In the genomic region with DNA sequence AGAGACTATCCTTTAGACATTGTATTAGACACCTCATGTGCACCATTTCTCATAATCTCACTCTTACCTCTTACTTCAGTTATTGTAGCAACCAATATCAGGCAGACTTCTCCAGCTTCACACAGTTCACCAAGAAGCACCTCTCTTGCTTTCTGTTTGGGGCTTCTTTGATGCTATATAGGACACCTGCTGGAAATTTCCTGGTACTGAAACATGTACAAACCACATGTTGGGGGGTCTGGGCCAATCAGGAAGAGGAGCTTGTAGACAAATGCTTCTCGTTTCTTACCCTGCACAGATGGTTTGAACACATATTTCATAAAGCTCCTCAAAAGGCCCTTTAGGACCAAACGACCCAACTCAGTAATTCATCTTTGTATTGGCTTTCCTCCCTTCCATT, we compare ENCODE assay signal across 17 cellular contexts.
DNase-seq lines count a peak whose midpoint lies in the region; ATAC-seq and TF ChIP-seq lines count a peak whose summit lies in the region.
"Had no signal": no experiment of that assay in that cellular context is flagged by ENCODE, and none has a peak within 500 bp of the region (broad histone marks: within the 10 kb centered on the region; RNA-seq: fewer than 3 reads in every experiment).

No MANE protein-coding gene starts in this region.

- no peaks in the 10 kb centered on the region for H3K79me1 ChIP-seq in mesendoderm (ENCODE audit: low read length)

- H3K4me1 ChIP-seq in DND-41 (ENCODE audit: insufficient read depth, low read length) (no peaks in the 10 kb centered on the region), mesendoderm (ENCODE audit: control insufficient read depth, low read depth, low read length) (no peaks in the 10 kb centered on the region)
- H3K4me1 ChIP-seq: BLaER1 had no signal

- no peaks in the 10 kb centered on the region for H3K79me2 ChIP-seq in DND-41 (ENCODE audit: insufficient read depth, low read length)
- H3K79me2 ChIP-seq in mesendoderm (ENCODE audit: control insufficient read depth, insufficient read depth, low read length), result no peaks in the 10 kb centered on the region

- TF ChIP-seq CTCF in DND-41 (IDR thresholded peaks at IDR 0.05; ENCODE audit: borderline replicate concordance, extremely low read depth, low read length, poor library complexity, severe bottlenecking) (no peak), CD14-positive monocyte (IDR thresholded peaks at IDR 0.05) (no peak)

- ATAC-seq in DND-41 (ENCODE audit: insufficient read depth, low read depth), result peak; percentile 62
- no peak for ATAC-seq in GM18511 (IDR thresholded peaks at IDR 0.05; ENCODE audit: unreplicated experiment)
- ATAC-seq: Panc1, Right ventricle myocardium inferior, T-helper 17 cell had no signal

- no peak overlapping the region for H4K8ac ChIP-seq in mesendoderm (ENCODE audit: low read depth, low read length)

- no peak overlapping the region for H2BK5ac ChIP-seq in mesendoderm (ENCODE audit: low read length)

- no peak overlapping the region for H3K4me2 ChIP-seq in DND-41 (ENCODE audit: insufficient read depth, low read length)
- no peak overlapping the region for H3K4me2 ChIP-seq in mesendoderm (ENCODE audit: low read length)
- H3K4me2 ChIP-seq: BLaER1 had no signal

- H3K27ac Mint-ChIP-seq in CD14-positive monocyte, result no peak overlapping the region
- H3K27ac Mint-ChIP-seq: CD8-positive, alpha-beta memory T cell; HFFc6; T-helper 17 cell had no signal

- H3K36me3 ChIP-seq in DND-41 (ENCODE audit: insufficient read depth, low read length), result no peaks in the 10 kb centered on the region
- H3K36me3 ChIP-seq in mesendoderm (ENCODE audit: control insufficient read depth, insufficient read depth, low read length), result no peaks in the 10 kb centered on the region
- H3K36me3 ChIP-seq: BLaER1 had no signal

- H3K4ac ChIP-seq in mesendoderm (ENCODE audit: low read depth, low read length), result no peak overlapping the region

- H3K56ac ChIP-seq in mesendoderm (ENCODE audit: low read length), result no peak overlapping the region

- H2AK5ac ChIP-seq in mesendoderm (ENCODE audit: low read length), result no peak overlapping the region

- H3K27ac ChIP-seq in DND-41 (ENCODE audit: low read length), result no peak overlapping the region
- H3K27ac ChIP-seq in mesendoderm (ENCODE audit: low read depth, low read length), result no peak overlapping the region
- H3K27ac ChIP-seq: BLaER1 had no signal

- H3K9ac ChIP-seq in DND-41 (ENCODE audit: low read depth, low read length), result no peak overlapping the region
- no peak overlapping the region for H3K9ac ChIP-seq in mesendoderm (ENCODE audit: low read length)
- H3K9ac ChIP-seq: BLaER1 had no signal

- H3K18ac ChIP-seq in mesendoderm (ENCODE audit: low read length), result no peak overlapping the region

- no CpG with 5 or more reads among the region's 2 CpGs for WGBS in mesendoderm (ENCODE audit: extremely low coverage, insufficient coverage, low lambda C conversion rate)

- intact Hi-C loops in CD14-positive monocyte (cut with micrococcal nuclease), result no loop called here

- H2BK120ac ChIP-seq in mesendoderm (ENCODE audit: low read depth, low read length), result no peak overlapping the region

- no peaks in the 10 kb centered on the region for H3K36me3 Mint-ChIP-seq in CD14-positive monocyte
- H3K36me3 Mint-ChIP-seq: CD8-positive, alpha-beta memory T cell had no signal

- no peak overlapping the region for H4K5ac ChIP-seq in mesendoderm (ENCODE audit: low read length)

- H2BK15ac ChIP-seq in mesendoderm (replicated peaks; ENCODE audit: low read depth), result no peak overlapping the region

- H2AFZ ChIP-seq in DND-41 (ENCODE audit: low read depth, low read length), result no peak overlapping the region

- H3K27me3 ChIP-seq in DND-41 (ENCODE audit: insufficient read depth, low read length, poor library complexity) (no peaks in the 10 kb centered on the region), mesendoderm (ENCODE audit: insufficient read depth, low read length, poor library complexity) (no peaks in the 10 kb centered on the region)
- H3K27me3 ChIP-seq: BLaER1 had no signal

- no peaks in the 10 kb centered on the region for H3K27me3 Mint-ChIP-seq in CD14-positive monocyte (ENCODE audit: low read depth in 3 of 3)
- H3K27me3 Mint-ChIP-seq: CD8-positive, alpha-beta memory T cell; T-helper 17 cell had no signal

- H3K9me3 Mint-ChIP-seq in CD14-positive monocyte, result peaks cover 0 to 7% (median 1%) of the 10 kb centered on the region in 7 donors

- no peak overlapping the region for H3K4me3 ChIP-seq in DND-41 (ENCODE audit: low read depth in 1 of 2, low read length in 2 of 2)
- no peak overlapping the region for H3K4me3 ChIP-seq in mesendoderm (ENCODE audit: low read length)
- H3K4me3 ChIP-seq: BLaER1 had no signal

- no peak overlapping the region for H3K4me3 Mint-ChIP-seq in CD14-positive monocyte
- H3K4me3 Mint-ChIP-seq: CD8-positive, alpha-beta memory T cell; HFFc6; T-helper 17 cell had no signal

- DNase-seq in DND-41 (peak; percentile 5), HT1080 (ENCODE audit: low read depth) (peak; percentile 11), OCI-M1 (lab: John Stamatoyannopoulos, UW) (peak; percentile 76), mesendoderm (peak; percentile 26), GOT3 (lab: John Stamatoyannopoulos, UW) (no peak), CD14-positive monocyte (ENCODE audit: low spot score) (no peak)
- DNase-seq: CD8-positive, alpha-beta memory T cell; HFFc6; NCI-H1105 treated with DMSO at 0.1 percent for 48 hours; NCI-H1694; NCI-H2081 treated with DMSO at 0.1 percent for 48 hours; NCI-H226; T-helper 17 cell had no signal

- H3K4me1 Mint-ChIP-seq in CD14-positive monocyte, result no peaks in the 10 kb centered on the region
- H3K4me1 Mint-ChIP-seq: CD8-positive, alpha-beta memory T cell; T-helper 17 cell had no signal

- no peaks in the 10 kb centered on the region for H3K9me3 ChIP-seq in DND-41 (ENCODE audit: insufficient read depth, low read length, severe bottlenecking)
- H3K9me3 ChIP-seq: BLaER1 had no signal

- no peaks in the 10 kb centered on the region for H4K20me1 ChIP-seq in DND-41 (ENCODE audit: insufficient read depth, low read length)
- H4K20me1 ChIP-seq: BLaER1 had no signal

- H3K23ac ChIP-seq in mesendoderm (ENCODE audit: low read length), result no peak overlapping the region

Comparison
In these comparisons a context has a peak if more than half of its experiments do, and no peak if none do; other contexts are left out.
1. DNase-seq: peak in DND-41 (single experiment), HT1080 (single experiment), OCI-M1 (single experiment) and mesendoderm (single experiment); none in GOT3 (single experiment) and CD14-positive monocyte (single experiment).